11 cellular contexts compared by ENCODE assay signal in genomic region chr22:30314918-30315317, GRCh38. TPM values are rescaled to one million over a fixed set of nuclear protein-coding genes. Genes with fewer than 3 reads are reported as not detected.
DNase-seq lines count a peak whose midpoint lies in the region; ATAC-seq and TF ChIP-seq lines count a peak whose summit lies in the region.
"Had no signal": no experiment of that assay in that cellular context is flagged by ENCODE, and none has a peak within 500 bp of the region (broad histone marks: within the 10 kb centered on the region; RNA-seq: fewer than 3 reads in every experiment).

No MANE protein-coding gene starts in this region.

- H3K23ac ChIP-seq in mesenchymal stem cell (ENCODE audit: low read length in 2 of 2) = no peak overlapping the region

- TF ChIP-seq CTCF in CD14-positive monocyte (IDR thresholded peaks at IDR 0.05) (no peak), neural progenitor cell (IDR thresholded peaks at IDR 0.05) (no peak)

- H3K4me1 Mint-ChIP-seq in CD14-positive monocyte (peaks cover 97% of the 10 kb centered on the region), neural progenitor cell (peaks cover 4% of the 10 kb centered on the region)

- DNase-seq in CD14-positive monocyte (ENCODE audit: low spot score) = no peak
- peak; percentile 60 to 67 for DNase-seq in activated T-cell treated with anti-CD3 and anti-CD28 coated beads, Interleukin-2, amount 50 U/mL, for 48 hours
- DNase-seq in mesenchymal stem cell = peak; percentile 68
- no peak for DNase-seq in neural progenitor cell (ENCODE audit: low spot score)
- DNase-seq in midbrain (lab: John Stamatoyannopoulos, UW) = no peak
- no peak for DNase-seq in NCI-H146 treated with DMSO at 0.1 percent for 48 hours (lab: John Stamatoyannopoulos, UW; ENCODE audit: unreplicated experiment)
- no peak for DNase-seq in AG08396 (ENCODE audit: low spot score)
- DNase-seq: erythroblast, retina had no signal

- H2BK5ac ChIP-seq in mesenchymal stem cell (ENCODE audit: low read depth, low read length, poor library complexity, severe bottlenecking) = no peak overlapping the region

- H3K79me1 ChIP-seq in mesenchymal stem cell (replicated peaks; ENCODE audit: low read length, poor library complexity, severe bottlenecking) = peaks cover 17% of the 10 kb centered on the region

- H3F3A ChIP-seq in neural progenitor cell (ENCODE audit: low read depth) = no peaks in the 10 kb centered on the region

- H3K4me3 ChIP-seq in mesenchymal stem cell (ENCODE audit: insufficient read depth in 1 of 2, low read depth in 1 of 2, low read length in 2 of 2) (no peak overlapping the region), neural progenitor cell (no peak overlapping the region)
- H3K4me3 ChIP-seq: SK-N-MC had no signal

- peak overlapping the region; percentile 82 for H4K91ac ChIP-seq in mesenchymal stem cell (ENCODE audit: low read length)

- no peak overlapping the region for H3K14ac ChIP-seq in mesenchymal stem cell (ENCODE audit: low read length in 2 of 2)

- 51% methylated on average over 8 of the region's 8 CpGs for WGBS in mesenchymal stem cell

- ATAC-seq in HG03432 (IDR thresholded peaks at IDR 0.05; ENCODE audit: unreplicated experiment) = peak; percentile 46

- H2BK12ac ChIP-seq in mesenchymal stem cell (ENCODE audit: low read length in 2 of 2) = no peak overlapping the region

- intact Hi-C loops in CD14-positive monocyte (cut with micrococcal nuclease) = no loop called here

- no peak overlapping the region for H3K9ac ChIP-seq in mesenchymal stem cell (ENCODE audit: low read length)
- H3K9ac ChIP-seq in neural progenitor cell = no peak overlapping the region

- H4K20me1 ChIP-seq in neural progenitor cell (ENCODE audit: low read depth) = peaks cover 15% of the 10 kb centered on the region

- no peaks in the 10 kb centered on the region for H3K79me2 ChIP-seq in neural progenitor cell (ENCODE audit: low read depth)

- H4K8ac ChIP-seq in mesenchymal stem cell (ENCODE audit: low read length) = peak overlapping the region; percentile 56

- peaks cover 51% of the 10 kb centered on the region for H3K4me1 ChIP-seq in mesenchymal stem cell (ENCODE audit: control insufficient read depth, insufficient read depth, low read depth, low read length)
- no peaks in the 10 kb centered on the region for H3K4me1 ChIP-seq in neural progenitor cell

- H3K9me3 Mint-ChIP-seq in CD14-positive monocyte (peaks cover 0 to 4% (median 0%) of the 10 kb centered on the region in 7 donors), neural progenitor cell (no peaks in the 10 kb centered on the region)

- no peak overlapping the region for H2BK15ac ChIP-seq in mesenchymal stem cell (ENCODE audit: low read depth, poor library complexity, severe bottlenecking)

- H3K27me3 ChIP-seq in mesenchymal stem cell (ENCODE audit: control insufficient read depth in 1 of 2, insufficient read depth in 1 of 2, low read length in 2 of 2) = no peaks in the 10 kb centered on the region
- no peaks in the 10 kb centered on the region for H3K27me3 ChIP-seq in neural progenitor cell

- H3K36me3 Mint-ChIP-seq in CD14-positive monocyte (peaks cover 24 to 48% of the 10 kb centered on the region in 2 donors), neural progenitor cell (no peaks in the 10 kb centered on the region)

- no peak overlapping the region for H3K4ac ChIP-seq in mesenchymal stem cell (ENCODE audit: low read depth in 1 of 2, low read length in 2 of 2)

- H3K27ac ChIP-seq in mesenchymal stem cell (ENCODE audit: low read length, poor library complexity, severe bottlenecking) = no peak overlapping the region
- no peak overlapping the region for H3K27ac ChIP-seq in neural progenitor cell
- H3K27ac ChIP-seq: SK-N-MC had no signal

- H2BK120ac ChIP-seq in mesenchymal stem cell (ENCODE audit: low read depth, low read length) = no peak overlapping the region

- no peak overlapping the region for H2AK5ac ChIP-seq in mesenchymal stem cell (ENCODE audit: low read length, severe bottlenecking)

- peak overlapping the region; percentile 37 to 82 (median 56) for H3K27ac Mint-ChIP-seq in CD14-positive monocyte
- H3K27ac Mint-ChIP-seq in neural progenitor cell = no peak overlapping the region

- H3K4me2 ChIP-seq in mesenchymal stem cell (ENCODE audit: low read length, poor library complexity, severe bottlenecking) = peak overlapping the region; percentile 15
- H3K4me2 ChIP-seq in neural progenitor cell = no peak overlapping the region

- H3K27me3 Mint-ChIP-seq in CD14-positive monocyte (ENCODE audit: low read depth in 3 of 3) = peaks cover 0 to 6% (median 0%) of the 10 kb centered on the region in 3 donors
- peaks cover 2% of the 10 kb centered on the region for H3K27me3 Mint-ChIP-seq in neural progenitor cell (ENCODE audit: insufficient read depth, low read depth)

- H3K9me3 ChIP-seq in mesenchymal stem cell (ENCODE audit: control insufficient read depth, low read length) (no peaks in the 10 kb centered on the region), neural progenitor cell (ENCODE audit: low read depth) (no peaks in the 10 kb centered on the region)

- H3K4me3 Mint-ChIP-seq in CD14-positive monocyte (peak overlapping the region in 1 of 2 donors; percentile 20), neural progenitor cell (no peak overlapping the region)

- H3K36me3 ChIP-seq in mesenchymal stem cell (ENCODE audit: control insufficient read depth in 1 of 2, insufficient read depth in 2 of 2, low read depth in 1 of 2, low read length in 2 of 2) (peaks cover 16 to 19% of the 10 kb centered on the region in 2 experiments), neural progenitor cell (no peaks in the 10 kb centered on the region)

- no peak overlapping the region for H2AFZ ChIP-seq in mesenchymal stem cell (ENCODE audit: low read depth, low read length)
- no peak overlapping the region for H2AFZ ChIP-seq in neural progenitor cell (replicated peaks)

- peak overlapping the region; percentile 28 to 53 for H3K18ac ChIP-seq in mesenchymal stem cell (ENCODE audit: low read depth in 1 of 2, low read length in 2 of 2)

RNA-seq across cellular contexts. Expression of gene TBC1D10A, which starts 11.8 kb away (rescaled TPM):
- 10 to 100 TPM; 13.4 to 21.8 TPM for polyA plus RNA-seq in CD14-positive monocyte
- 15.7 TPM for polyA plus RNA-seq in mesenchymal stem cell (2013, experiment 1 of 2)
- polyA plus RNA-seq in mesenchymal stem cell (2013, experiment 2 of 2) = 14.0 TPM
- 6.2 and 10.2 TPM in 2 replicates for total RNA-seq in neural progenitor cell (ENCODE audit: low replicate concordance)

RNA-seq across cellular contexts. Expression of gene CASTOR1, which starts 25.6 kb away (rescaled TPM):
- 1 to 10 TPM; 6.4 to 6.5 TPM for polyA plus RNA-seq in CD14-positive monocyte
- polyA plus RNA-seq in mesenchymal stem cell (2013, experiment 1 of 2) = 9.7 TPM
- 8.7 TPM for polyA plus RNA-seq in mesenchymal stem cell (2013, experiment 2 of 2)
- 6.2 and 23.1 TPM in 2 replicates for total RNA-seq in neural progenitor cell (ENCODE audit: low replicate concordance)

RNA-seq across cellular contexts. Expression of gene SF3A1, which starts 41.8 kb away (rescaled TPM):
- polyA plus RNA-seq in CD14-positive monocyte = 10 to 100 TPM; 34.7 to 52.1 TPM
- polyA plus RNA-seq in mesenchymal stem cell (2013, experiment 1 of 2) = 106 TPM
- polyA plus RNA-seq in mesenchymal stem cell (2013, experiment 2 of 2) = 105 TPM
- 29.2 and 48.4 TPM in 2 replicates for total RNA-seq in neural progenitor cell (ENCODE audit: low replicate concordance)

RNA-seq across cellular contexts. Expression of gene CCDC157, which starts 41.9 kb away (rescaled TPM):
- polyA plus RNA-seq in CD14-positive monocyte = under 1 TPM; 0.50 to 0.54 TPM
- 1.7 TPM for polyA plus RNA-seq in mesenchymal stem cell (2013, experiment 1 of 2)
- polyA plus RNA-seq in mesenchymal stem cell (2013, experiment 2 of 2) = 1.8 TPM
- 3.7 and 11.1 TPM in 2 replicates for total RNA-seq in neural progenitor cell (ENCODE audit: low replicate concordance)

RNA-seq across cellular contexts. Expression of gene OSM, which starts 48.3 kb away (rescaled TPM):
- polyA plus RNA-seq in CD14-positive monocyte = 100 to 1,000 TPM in 1 of 2 donors, 10 to 100 TPM in 1; 48.0 to 146 TPM
- polyA plus RNA-seq in mesenchymal stem cell (2013, experiment 1 of 2) = not detected
- not detected for polyA plus RNA-seq in mesenchymal stem cell (2013, experiment 2 of 2)
- not detected in 2 replicates for total RNA-seq in neural progenitor cell (ENCODE audit: low replicate concordance)

Comparison
In these comparisons a context has a peak if more than half of its experiments do, and no peak if none do; other contexts are left out.
1. DNase-seq: peak in activated T-cell treated with anti-CD3 and anti-CD28 coated beads, Interleukin-2, amount 50 U/mL, for 48 hours (2 of 2) and mesenchymal stem cell (single experiment); none in CD14-positive monocyte (single experiment), neural progenitor cell (single experiment), midbrain (single experiment), NCI-H146 treated with DMSO at 0.1 percent for 48 hours (single experiment) and AG08396 (single experiment).